In genomic region chr12:112939761-112940357, GRCh38 we compare ENCODE assay signal across 7 cellular contexts. TPM values are rescaled to one million over a fixed set of nuclear protein-coding genes. Genes with fewer than 3 reads are reported as not detected.
A peak's percentile ranks its signal among the peaks of the same experiment; 100 is the strongest.
DNase-seq lines count a peak whose midpoint lies in the region; ATAC-seq and TF ChIP-seq lines count a peak whose summit lies in the region.

No MANE protein-coding gene starts in this region.

- H3K4me1 Mint-ChIP-seq in natural killer cell treated with Interleukin-12 subunit alpha and Interleukin-12 subunit beta and Interleukin-15 and Interleukin-18, amount 100 ng/mL, for 72 hours (ENCODE audit: low read depth in 2 of 2), result peaks cover 26 to 37% of the 10 kb centered on the region in 2 donors

- intact Hi-C loops in Panc1 (cut with micrococcal nuclease; ENCODE audit: unreplicated experiment), result no loop called here

- POLR2A ChIA-PET in Panc1 (lab: Charles Lee), result no interaction called here

- H3K27me3 Mint-ChIP-seq in natural killer cell treated with Interleukin-12 subunit alpha and Interleukin-12 subunit beta and Interleukin-15 and Interleukin-18, amount 100 ng/mL, for 72 hours, result no peaks in the 10 kb centered on the region

- H3K36me3 Mint-ChIP-seq in natural killer cell treated with Interleukin-12 subunit alpha and Interleukin-12 subunit beta and Interleukin-15 and Interleukin-18, amount 100 ng/mL, for 72 hours, result peaks cover 7% of the 10 kb centered on the region

- in situ Hi-C loops in Panc1 (cut with HindIII; ENCODE audit: low pct_unique_long_range_greater_than_20kb, low sequenced_read_pairs), result no loop called here

- no peak for TF ChIP-seq CTCF in Panc1 (IDR thresholded peaks at IDR 0.05)

- H3K9me3 Mint-ChIP-seq in natural killer cell treated with Interleukin-12 subunit alpha and Interleukin-12 subunit beta and Interleukin-15 and Interleukin-18, amount 100 ng/mL, for 72 hours, result no peaks in the 10 kb centered on the region

- CTCF ChIA-PET in Panc1 (lab: Charles Lee), result no interaction called here

- no peak for DNase-seq in Panc1 (ENCODE audit: low read depth, low spot score)
- DNase-seq in natural killer cell treated with Interleukin-12 subunit alpha and Interleukin-12 subunit beta and Interleukin-15 and Interleukin-18, amount 100 ng/mL, for 72 hours (ENCODE audit: low spot score), result no peak
- DNase-seq in ecto neural progenitor cell (ENCODE audit: low spot score), result no peak
- no peak for DNase-seq in activated gamma-delta T cell treated with Interleukin-2 at 50 U/mL for 16 hours
- no peak for DNase-seq in NCI-H2081 (lab: John Stamatoyannopoulos, UW)

- peak overlapping the region in 1 of 2 experiments; percentile 73; a peak in 2 of 4 replicates for H3K4me3 ChIP-seq in Panc1 (ENCODE audit: low read depth in 2 of 2, low read length in 2 of 2)

- peaks cover 12% of the 10 kb centered on the region; the same call in 1 of the 2 replicates for H3K4me1 ChIP-seq in Panc1 (ENCODE audit: control insufficient read depth, insufficient read depth, low read length)

- ATAC-seq in GM18517 (IDR thresholded peaks at IDR 0.05; ENCODE audit: unreplicated experiment) (peak; percentile 55), GM21786 (IDR thresholded peaks at IDR 0.05; ENCODE audit: unreplicated experiment) (peak; percentile 68), Panc1 (no peak)
- no peak for ATAC-seq in natural killer cell treated with Interleukin-12 subunit alpha and Interleukin-12 subunit beta and Interleukin-15 and Interleukin-18, amount 100 ng/mL, for 72 hours

- no TSS peak for BruUV-seq in Panc1 (replicated peaks; lab: Mats Ljungman, UMichigan)

- H3K27ac ChIP-seq in Panc1 (ENCODE audit: low read length), result peak overlapping the region; percentile 36; the same call in 1 of the 2 replicates

- H3K36me3 ChIP-seq in Panc1 (ENCODE audit: control insufficient read depth, insufficient read depth, low read length), result no peaks in the 10 kb centered on the region

- H3K9me3 ChIP-seq in Panc1 (ENCODE audit: control insufficient read depth, insufficient read depth, low read depth, low read length), result no peaks in the 10 kb centered on the region

- peak overlapping the region; percentile 83 for H3K4me3 Mint-ChIP-seq in natural killer cell treated with Interleukin-12 subunit alpha and Interleukin-12 subunit beta and Interleukin-15 and Interleukin-18, amount 100 ng/mL, for 72 hours

- no peaks in the 10 kb centered on the region for H3K27me3 ChIP-seq in Panc1 (ENCODE audit: control insufficient read depth, insufficient read depth, low read length)

- peak overlapping the region; percentile 70 to 83 for H3K27ac Mint-ChIP-seq in natural killer cell treated with Interleukin-12 subunit alpha and Interleukin-12 subunit beta and Interleukin-15 and Interleukin-18, amount 100 ng/mL, for 72 hours

RNA-seq across cellular contexts. Expression of gene OAS3, which starts 1.6 kb away (rescaled TPM):
- total RNA-seq in Panc1 (2021; ENCODE audit: unreplicated experiment), result 33.3 TPM
- polyA plus RNA-seq in Panc1 (2012; ENCODE audit: insufficient read length), result 16.1 TPM
- 10 to 100 TPM; 20.1 to 22.5 TPM for total RNA-seq in natural killer cell treated with Interleukin-12 subunit alpha and Interleukin-12 subunit beta and Interleukin-15 and Interleukin-18, amount 100 ng/mL, for 72 hours

RNA-seq across cellular contexts. Expression of gene OAS1, which starts 33.1 kb away (rescaled TPM):
- 4.5 TPM for total RNA-seq in Panc1 (2021; ENCODE audit: unreplicated experiment)
- polyA plus RNA-seq in Panc1 (2012; ENCODE audit: insufficient read length), result 2.3 TPM
- 1 to 10 TPM; 2.8 to 4.7 TPM for total RNA-seq in natural killer cell treated with Interleukin-12 subunit alpha and Interleukin-12 subunit beta and Interleukin-15 and Interleukin-18, amount 100 ng/mL, for 72 hours

RNA-seq across cellular contexts. Expression of gene OAS2, which starts 38.5 kb away (rescaled TPM):
- 2.7 TPM for total RNA-seq in Panc1 (2021; ENCODE audit: unreplicated experiment)
- 0.73 TPM for polyA plus RNA-seq in Panc1 (2012; ENCODE audit: insufficient read length)
- 10 to 100 TPM; 59.2 to 69.7 TPM for total RNA-seq in natural killer cell treated with Interleukin-12 subunit alpha and Interleukin-12 subunit beta and Interleukin-15 and Interleukin-18, amount 100 ng/mL, for 72 hours

Comparison
In these comparisons a context has a peak if more than half of its experiments do, and no peak if none do; other contexts are left out.
1. ATAC-seq: peak in GM18517 (single experiment) and GM21786 (single experiment); none in Panc1 (single experiment) and natural killer cell treated with Interleukin-12 subunit alpha and Interleukin-12 subunit beta and Interleukin-15 and Interleukin-18, amount 100 ng/mL, for 72 hours (0 of 2).
2. RNA of gene OAS2, which starts 38.5 kb away (total RNA-seq): 59.2 to 69.7 TPM in natural killer cell treated with Interleukin-12 subunit alpha and Interleukin-12 subunit beta and Interleukin-15 and Interleukin-18, amount 100 ng/mL, for 72 hours; 2.7 TPM in Panc1 (single experiment); every median in the first group is over 10 times any median in the second.